In genomic region chr3:12356175-12356574, GRCh38 we compare ENCODE assay signal across 26 cellular contexts.
DNase-seq lines count a peak whose midpoint lies in the region; ATAC-seq and TF ChIP-seq lines count a peak whose summit lies in the region.
"Had no signal": no experiment of that assay in that cellular context is flagged by ENCODE, and none has a peak within 500 bp of the region (broad histone marks: within the 10 kb centered on the region; RNA-seq: fewer than 3 reads in every experiment).

No MANE protein-coding gene starts in this region.

- H3K27me3 Mint-ChIP-seq in CD14-positive monocyte (ENCODE audit: low read depth in 3 of 3), result no peaks in the 10 kb centered on the region
- H3K27me3 Mint-ChIP-seq: activated naive CD8-positive, alpha-beta T cell; dendritic cell treated with granulocyte-macrophage colony-stimulating factor and Interleukin-4, amounts not matched to agents 40 ng/mL and 50 ng/mL, for 4 days had no signal

- H3K27ac Mint-ChIP-seq in CD14-positive monocyte, result peak overlapping the region in 5 of 7 donors; percentile 24 to 93 (median 90)
- H3K27ac Mint-ChIP-seq: activated CD4-positive, alpha-beta memory T cell treated with anti-CD3 and anti-CD28 coated beads for 36 hours; activated naive CD8-positive, alpha-beta T cell; nephron; stimulated activated memory B cell treated with anti-CD40 and anti-IgM and Interleukin-4, amounts not matched to agents 10 μg/mL and 1 μg/mL and 100 μg/mL, for 72 hours had no signal

- no peaks in the 10 kb centered on the region for H3K9me3 Mint-ChIP-seq in CD14-positive monocyte
- H3K9me3 Mint-ChIP-seq: activated CD4-positive, alpha-beta memory T cell treated with anti-CD3 and anti-CD28 coated beads for 36 hours; dendritic cell treated with granulocyte-macrophage colony-stimulating factor and Interleukin-4, amounts not matched to agents 40 ng/mL and 50 ng/mL, for 4 days; nephron; stimulated activated memory B cell treated with anti-CD40 and anti-IgM and Interleukin-4, amounts not matched to agents 10 μg/mL and 1 μg/mL and 100 μg/mL, for 72 hours had no signal

- DNase-seq in CD14-positive monocyte (ENCODE audit: low spot score), result no peak
- DNase-seq in LNCaP clone FGC (ENCODE audit: low read depth), result peak; percentile 63
- DNase-seq in NCI-H510A treated with DMSO at 0.1 percent for 48 hours (lab: John Stamatoyannopoulos, UW), result peak; percentile 33
- DNase-seq in left lobe of liver (ENCODE audit: low spot score), result no peak
- DNase-seq in islet precursor cell, result no peak
- DNase-seq: activated CD4-positive, alpha-beta memory T cell treated with anti-CD3 and anti-CD28 coated beads for 36 hours; activated CD8-positive, alpha-beta memory T cell treated with anti-CD3 and anti-CD28 coated beads, Interleukin-2, amount 50 U/mL, for 48 hours; central memory CD4-positive, alpha-beta T cell; esophagus squamous epithelium; gastrocnemius medialis; KG1; NCI-H1092; NCI-H524 treated with DMSO at 0.1 percent for 48 hours; ovary; SHP77; stimulated activated CD4-positive, alpha-beta T cell treated with anti-CD3 and anti-CD28 coated beads, Interleukin-4, amount 100 ng/mL, for 1 hour; SW 1271 had no signal

- no peak overlapping the region for H3K4me3 Mint-ChIP-seq in CD14-positive monocyte
- H3K4me3 Mint-ChIP-seq: activated CD4-positive, alpha-beta memory T cell treated with anti-CD3 and anti-CD28 coated beads for 36 hours; activated naive CD8-positive, alpha-beta T cell; dendritic cell treated with granulocyte-macrophage colony-stimulating factor and Interleukin-4, amounts not matched to agents 40 ng/mL and 50 ng/mL, for 4 days; nephron; stimulated activated memory B cell treated with anti-CD40 and anti-IgM and Interleukin-4, amounts not matched to agents 10 μg/mL and 1 μg/mL and 100 μg/mL, for 72 hours had no signal

- H3K4me1 Mint-ChIP-seq in CD14-positive monocyte, result peaks cover 68% of the 10 kb centered on the region
- H3K4me1 Mint-ChIP-seq: stimulated activated memory B cell treated with anti-CD40 and anti-IgM and Interleukin-4, amounts not matched to agents 10 μg/mL and 1 μg/mL and 100 μg/mL, for 72 hours had no signal

- intact Hi-C loops in CD14-positive monocyte (cut with micrococcal nuclease), result loop anchor here in 1 of 2 donors (5.0 kb wide), 1 partner anchor 36 kb away; no protein-coding TSS in a partner anchor

- no peak overlapping the region for H3K4me3 ChIP-seq in LNCaP clone FGC (ENCODE audit: low read depth, low read length)
- H3K4me3 ChIP-seq: ascending aorta, esophagus squamous epithelium, gastrocnemius medialis, hepatocyte, ovary, suprapubic skin had no signal

- ATAC-seq in left lobe of liver (peak; percentile 88), HG02623 (IDR thresholded peaks at IDR 0.05; ENCODE audit: unreplicated experiment) (no peak), HG02973 (IDR thresholded peaks at IDR 0.05; ENCODE audit: unreplicated experiment) (no peak)
- ATAC-seq: gastrocnemius medialis had no signal

- TF ChIP-seq CTCF in CD14-positive monocyte (IDR thresholded peaks at IDR 0.05) (no peak), LNCaP clone FGC (IDR thresholded peaks at IDR 0.05; ENCODE audit: control insufficient read depth, extremely low read depth, insufficient read depth) (no peak)

- peaks cover 0 to 2% of the 10 kb centered on the region in 2 donors for H3K36me3 Mint-ChIP-seq in CD14-positive monocyte
- H3K36me3 Mint-ChIP-seq: activated CD4-positive, alpha-beta memory T cell treated with anti-CD3 and anti-CD28 coated beads for 36 hours; activated naive CD8-positive, alpha-beta T cell; stimulated activated memory B cell treated with anti-CD40 and anti-IgM and Interleukin-4, amounts not matched to agents 10 μg/mL and 1 μg/mL and 100 μg/mL, for 72 hours had no signal

Comparison
In these comparisons a context has a peak if more than half of its experiments do, and no peak if none do; other contexts are left out.
1. DNase-seq: peak in LNCaP clone FGC (single experiment) and NCI-H510A treated with DMSO at 0.1 percent for 48 hours (single experiment); none in CD14-positive monocyte (single experiment), left lobe of liver (single experiment) and islet precursor cell (single experiment).